1 cellular context compared by ENCODE assay signal in the genomic region with DNA sequence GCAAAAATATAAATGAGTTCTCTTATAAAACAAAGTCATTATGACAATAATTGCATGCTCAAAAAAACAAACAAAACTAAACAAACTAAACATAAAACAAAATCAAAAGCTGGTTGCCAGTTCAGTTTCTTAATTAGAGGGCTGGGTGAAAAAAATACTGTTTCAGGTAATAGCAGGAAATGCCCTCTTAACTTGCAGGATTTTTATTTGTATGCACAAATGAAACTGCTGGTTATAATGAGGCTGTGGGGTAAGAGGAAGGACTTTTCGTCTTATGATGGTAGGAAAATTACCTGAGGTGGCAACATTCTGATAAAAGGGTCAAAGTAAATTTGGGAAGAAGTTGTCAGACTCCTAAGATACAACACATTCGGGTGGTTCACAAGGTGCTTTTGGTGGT.
TF ChIP-seq lines count a peak whose summit lies in the region.

No MANE protein-coding gene starts in this region.

TF ChIP-seq in GM23338, 12 proteins besides CTCF, POLR2A, EP300 and RAD21 (continued from another document):
- TF ChIP-seq, protein P1, sequence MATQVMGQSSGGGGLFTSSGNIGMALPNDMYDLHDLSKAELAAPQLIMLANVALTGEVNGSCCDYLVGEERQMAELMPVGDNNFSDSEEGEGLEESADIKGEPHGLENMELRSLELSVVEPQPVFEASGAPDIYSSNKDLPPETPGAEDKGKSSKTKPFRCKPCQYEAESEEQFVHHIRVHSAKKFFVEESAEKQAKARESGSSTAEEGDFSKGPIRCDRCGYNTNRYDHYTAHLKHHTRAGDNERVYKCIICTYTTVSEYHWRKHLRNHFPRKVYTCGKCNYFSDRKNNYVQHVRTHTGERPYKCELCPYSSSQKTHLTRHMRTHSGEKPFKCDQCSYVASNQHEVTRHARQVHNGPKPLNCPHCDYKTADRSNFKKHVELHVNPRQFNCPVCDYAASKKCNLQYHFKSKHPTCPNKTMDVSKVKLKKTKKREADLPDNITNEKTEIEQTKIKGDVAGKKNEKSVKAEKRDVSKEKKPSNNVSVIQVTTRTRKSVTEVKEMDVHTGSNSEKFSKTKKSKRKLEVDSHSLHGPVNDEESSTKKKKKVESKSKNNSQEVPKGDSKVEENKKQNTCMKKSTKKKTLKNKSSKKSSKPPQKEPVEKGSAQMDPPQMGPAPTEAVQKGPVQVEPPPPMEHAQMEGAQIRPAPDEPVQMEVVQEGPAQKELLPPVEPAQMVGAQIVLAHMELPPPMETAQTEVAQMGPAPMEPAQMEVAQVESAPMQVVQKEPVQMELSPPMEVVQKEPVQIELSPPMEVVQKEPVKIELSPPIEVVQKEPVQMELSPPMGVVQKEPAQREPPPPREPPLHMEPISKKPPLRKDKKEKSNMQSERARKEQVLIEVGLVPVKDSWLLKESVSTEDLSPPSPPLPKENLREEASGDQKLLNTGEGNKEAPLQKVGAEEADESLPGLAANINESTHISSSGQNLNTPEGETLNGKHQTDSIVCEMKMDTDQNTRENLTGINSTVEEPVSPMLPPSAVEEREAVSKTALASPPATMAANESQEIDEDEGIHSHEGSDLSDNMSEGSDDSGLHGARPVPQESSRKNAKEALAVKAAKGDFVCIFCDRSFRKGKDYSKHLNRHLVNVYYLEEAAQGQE (IDR thresholded peaks at IDR 0.05; ENCODE audit: unreplicated experiment), result no peak
- TF ChIP-seq EZH2 (IDR thresholded peaks at IDR 0.05; ENCODE audit: low read depth, unreplicated experiment), result no peak
- no peak for TF ChIP-seq POLR2AphosphoS5 (IDR thresholded peaks at IDR 0.05; ENCODE audit: low read depth)
